Comparison of ENCODE assay signal across 8 cellular contexts in the genomic region with DNA sequence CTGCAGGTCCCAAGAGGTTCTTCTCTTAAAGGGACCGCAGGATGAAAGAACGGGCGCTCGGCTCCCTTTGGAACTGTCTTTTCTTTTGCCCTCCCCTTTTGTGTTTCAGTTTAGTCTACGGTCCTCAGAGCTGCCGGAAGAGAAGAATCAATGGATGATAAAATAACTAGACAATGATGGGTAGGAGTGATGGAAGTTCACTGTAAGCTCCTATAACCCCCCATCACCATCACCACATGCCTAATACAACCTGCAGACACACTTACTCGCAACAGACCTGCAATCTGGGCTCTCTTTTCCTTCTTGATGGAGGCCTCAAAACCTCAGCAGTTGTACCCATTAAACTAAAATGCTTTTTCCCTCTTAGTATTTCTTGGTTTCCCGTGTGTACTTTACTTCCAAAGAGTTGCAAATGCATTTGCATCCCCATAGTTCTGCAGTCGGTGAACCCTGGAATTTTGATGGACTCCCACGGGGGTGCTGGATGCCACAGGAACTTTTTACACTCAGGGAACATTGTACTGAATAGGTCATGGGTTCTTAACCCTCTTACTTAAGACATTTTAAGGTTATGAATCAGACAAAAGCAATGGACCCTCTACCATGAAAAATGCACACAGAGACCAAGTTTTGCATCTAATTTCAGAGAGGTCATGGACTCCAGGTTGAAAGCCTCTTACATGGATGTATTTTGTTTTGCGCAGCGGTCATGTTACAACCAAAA. TPM values are rescaled to one million over a fixed set of nuclear protein-coding genes. Genes with fewer than 3 reads are reported as not detected.
DNase-seq lines count a peak whose midpoint lies in the region; ATAC-seq and TF ChIP-seq lines count a peak whose summit lies in the region.

No MANE protein-coding gene starts in this region.

- peak overlapping the region; percentile 88 for H3K9ac ChIP-seq in adipocyte (ENCODE audit: low read length)

- TF ChIP-seq CTCF in lower lobe of right lung (IDR thresholded peaks at IDR 0.05) = no peak

- ATAC-seq in lower lobe of right lung = no peak

- DNase-seq in HAP-1 (ENCODE audit: low spot score in 2 of 2) (no peak), adipocyte (ENCODE audit: low read depth) (no peak), lower lobe of right lung (no peak), NCI-H82 (lab: John Stamatoyannopoulos, UW) (no peak), NOMO-1 treated with DMSO at 0.1 percent for 48 hours (lab: John Stamatoyannopoulos, UW; ENCODE audit: unreplicated experiment) (no peak), T-helper 9 cell (no peak)
- no peak for DNase-seq in stimulated activated CD4-positive, alpha-beta T cell treated with anti-CD3 and anti-CD28 coated beads, Interleukin-4, amount 100 ng/mL, for 1 hour

- intact Hi-C loops in lower lobe of right lung (cut with DNase I) = no loop called here

- H3K9me3 ChIP-seq in HAP-1 = peaks cover 12% of the 10 kb centered on the region
- H3K9me3 ChIP-seq in adipocyte (ENCODE audit: control insufficient read depth, low read length) = no peaks in the 10 kb centered on the region
- H3K9me3 ChIP-seq in lower lobe of right lung = no peaks in the 10 kb centered on the region

- peaks cover 12% of the 10 kb centered on the region for H3K79me2 ChIP-seq in ACC112 (ENCODE audit: control insufficient read depth, insufficient read depth, low read length, unreplicated experiment)

- H3K27ac ChIP-seq in ACC112 (ENCODE audit: low read depth, low read length) = peak overlapping the region; percentile 33; the same call in 1 of the 2 replicates
- peak overlapping the region; percentile 90 for H3K27ac ChIP-seq in lower lobe of right lung

- H3K27me3 ChIP-seq in ACC112 (ENCODE audit: insufficient read depth, low read length) (no peaks in the 10 kb centered on the region), HAP-1 (ENCODE audit: low read depth) (no peaks in the 10 kb centered on the region), adipocyte (replicated peaks; ENCODE audit: control insufficient read depth, insufficient read depth, low read length) (no peaks in the 10 kb centered on the region), lower lobe of right lung (ENCODE audit: low read depth) (no peaks in the 10 kb centered on the region)

- H3K36me3 ChIP-seq in ACC112 (ENCODE audit: insufficient read depth, low read length) = no peaks in the 10 kb centered on the region
- peaks cover 25% of the 10 kb centered on the region for H3K36me3 ChIP-seq in HAP-1 (replicated peaks)
- peaks cover 19% of the 10 kb centered on the region for H3K36me3 ChIP-seq in adipocyte (ENCODE audit: control insufficient read depth, insufficient read depth, low read length, severe bottlenecking)
- H3K36me3 ChIP-seq in lower lobe of right lung = peaks cover 28% of the 10 kb centered on the region

- H3K4me1 ChIP-seq in ACC112 (ENCODE audit: control insufficient read depth, insufficient read depth, low read length, unreplicated experiment) (peaks cover 13% of the 10 kb centered on the region), HAP-1 (peaks cover 15% of the 10 kb centered on the region), adipocyte (ENCODE audit: control insufficient read depth, insufficient read depth, low read length) (peaks cover 17% of the 10 kb centered on the region), lower lobe of right lung (peaks cover 16% of the 10 kb centered on the region)

- in situ Hi-C loops in HAP-1 (cut with MboI; ENCODE audit: low sequenced_read_pairs) = no loop called here

- peak overlapping the region; percentile 60 for H2AFZ ChIP-seq in ACC112 (ENCODE audit: low read length, unreplicated experiment)

- H3K4me3 ChIP-seq in ACC112 (ENCODE audit: low read depth, low read length) = peak overlapping the region; percentile 89
- peak overlapping the region; percentile 43 for H3K4me3 ChIP-seq in HAP-1
- peak overlapping the region; percentile 96 for H3K4me3 ChIP-seq in adipocyte (ENCODE audit: low read length)
- peak overlapping the region; percentile 77 for H3K4me3 ChIP-seq in lower lobe of right lung

RNA-seq across cellular contexts. Expression of gene RFX5, which starts 0.6 kb away (rescaled TPM):
- total RNA-seq in lower lobe of right lung = 57.6 TPM

RNA-seq across cellular contexts. Expression of gene PI4KB, which starts 20.5 kb away (rescaled TPM):
- 66.0 TPM for total RNA-seq in lower lobe of right lung

RNA-seq across cellular contexts. Expression of gene SELENBP1, which starts 24.8 kb away (rescaled TPM):
- total RNA-seq in lower lobe of right lung = 413 TPM

RNA-seq across cellular contexts. Expression of gene PSMB4, which starts 51.7 kb away (rescaled TPM):
- 177 TPM for total RNA-seq in lower lobe of right lung

Comparison
In these comparisons a context has a peak if more than half of its experiments do, and no peak if none do; other contexts are left out.
1. H3K4me3 ChIP-seq: peak in every context shown above with its lines; median percentile 96 in adipocyte; 89 in ACC112; 77 in lower lobe of right lung; 43 in HAP-1.